Comparison of ENCODE assay signal across 25 cellular contexts in genomic region chr20:50356962-50357782, GRCh38.
"Had no signal": no experiment of that assay in that cellular context is flagged by ENCODE, and none has a peak within 500 bp of the region (broad histone marks: within the 10 kb centered on the region; RNA-seq: fewer than 3 reads in every experiment).

No MANE protein-coding gene starts in this region.

- H3K4me2 ChIP-seq: SK-N-SH had no signal

- H3K9ac ChIP-seq: SK-N-SH had no signal

- H3K4me3 ChIP-seq: cardiac muscle cell, MG63, Peyer's patch, SJCRH30 had no signal

- H3K36me3 ChIP-seq: brain microvascular endothelial cell, cardiac muscle cell, MG63, Peyer's patch, SJCRH30, WERI-Rb-1 had no signal

- ATAC-seq: activated CD8-positive, alpha-beta T cell treated with anti-CD3 and anti-CD28 coated beads for 36 hours had no signal

- H3K9me3 ChIP-seq: MG63, Peyer's patch, SJCRH30, SK-N-SH had no signal

- H3K27ac ChIP-seq: brain microvascular endothelial cell, cardiac muscle cell, RWPE1, SJCRH30, WERI-Rb-1 had no signal

- H3K4me1 ChIP-seq: SJCRH30 had no signal

- DNase-seq: activated CD4-positive, alpha-beta T cell treated with anti-CD3 and anti-CD28 coated beads for 4 hours; activated CD8-positive, alpha-beta memory T cell treated with anti-CD3 and anti-CD28 coated beads, Interleukin-2, amount 50 U/mL, for 4 hours; activated CD8-positive, alpha-beta T cell treated with anti-CD3 and anti-CD28 coated beads for 36 hours; activated gamma-delta T cell treated with Interleukin-2 at 50 U/mL for 16 hours; activated naive CD4-positive, alpha-beta T cell treated with anti-CD3 and anti-CD28 coated beads, Interleukin-2, amount 10 ng/mL, durations not matched to agents 7 days and 5 days; activated naive CD8-positive, alpha-beta T cell treated with anti-CD3 and anti-CD28 coated beads for 36 hours; activated T-cell treated with anti-CD3 and anti-CD28 coated beads, Interleukin-2, amount 50 U/mL, for 72 hours; brain microvascular endothelial cell; MG63; MV-4-11; NCI-H1092 treated with DMSO at 0.1 percent for 48 hours; NCI-H1417 treated with DMSO at 0.1 percent for 48 hours; NCI-H2029 treated with DMSO at 0.1 percent for 48 hours; NCI-H345; NCI-H510A; NCI-H526 treated with DMSO at 0.1 percent for 48 hours; Peyer's patch; Right ventricle myocardium superior; SJCRH30; SK-N-SH; T-helper 2 cell; T1000 had no signal

- H3K27me3 ChIP-seq: brain microvascular endothelial cell, cardiac muscle cell, MG63, Peyer's patch had no signal
